Comparison of ENCODE assay signal across 20 cellular contexts in the genomic region with DNA sequence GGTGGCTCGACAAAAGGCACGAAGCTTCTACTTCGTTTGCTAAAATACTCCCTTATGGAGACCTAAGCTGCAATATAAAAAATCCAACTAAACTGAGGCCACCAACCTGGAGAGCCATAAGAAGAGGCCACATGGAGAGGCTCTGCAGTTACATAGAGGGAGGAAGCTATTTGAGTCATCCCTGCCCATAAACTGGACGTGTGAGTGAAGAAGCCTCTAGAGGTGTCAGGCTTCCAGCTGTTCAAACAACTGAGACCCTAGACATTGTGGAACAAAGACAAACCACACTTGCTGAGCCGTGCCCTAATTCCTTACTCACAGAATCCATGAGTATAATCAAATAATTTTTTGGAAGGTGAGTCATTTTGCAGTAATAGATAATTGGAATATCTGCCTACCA.
DNase-seq lines count a peak whose midpoint lies in the region; ATAC-seq lines count a peak whose summit lies in the region.
"Had no signal": no experiment of that assay in that cellular context is flagged by ENCODE, and none has a peak within 500 bp of the region (broad histone marks: within the 10 kb centered on the region; RNA-seq: fewer than 3 reads in every experiment).

No MANE protein-coding gene starts in this region.

- DNase-seq in DMS153 (lab: John Stamatoyannopoulos, UW) = peak; percentile 38
- DNase-seq in ELF-1 (ENCODE audit: low read depth, low spot score) = peak; percentile 1
- DNase-seq in NCI-H748 treated with DMSO at 0.1 percent for 48 hours (lab: John Stamatoyannopoulos, UW) = peak; percentile 50
- DNase-seq in glomerular visceral epithelial cell (ENCODE audit: extremely low spot score) = peak; percentile 22
- DNase-seq in iPS-NIHi7 (ENCODE audit: extremely low spot score) = no peak
- no peak for DNase-seq in NCI-H2196 treated with DMSO at 0.1 percent for 48 hours (lab: John Stamatoyannopoulos, UW; ENCODE audit: unreplicated experiment)
- no peak for DNase-seq in NCI-H187 treated with DMSO at 0.1 percent for 48 hours (lab: John Stamatoyannopoulos, UW)
- DNase-seq: activated CD4-positive, alpha-beta T cell treated with anti-CD3 and anti-CD28 coated beads for 4 hours; activated naive CD4-positive, alpha-beta T cell treated with anti-CD3 and anti-CD28 coated beads for 36 hours; activated T-cell treated with anti-CD3 and anti-CD28 coated beads, Interleukin-2, amount 50 U/mL, for 72 hours; amniotic stem cell; IMR-90; kidney glomerular epithelial cell; NCI-H226; stimulated activated CD4-positive, alpha-beta T cell treated with anti-CD3 and anti-CD28 coated beads, Interleukin-12 subunit alpha, Interleukin-12 subunit beta, amount 100 ng/mL, for 4 hours; stimulated activated CD4-positive, alpha-beta T cell treated with anti-CD3 and anti-CD28 coated beads, Interleukin-4, amount 100 ng/mL, for 4 hours; stimulated activated naive CD4-positive, alpha-beta T cell treated with Interleukin-2 at 50 U/mL for 16 hours had no signal

- ATAC-seq in HG02763 (IDR thresholded peaks at IDR 0.05; ENCODE audit: unreplicated experiment) = no peak
- ATAC-seq: activated T-cell treated with anti-CD3 and anti-CD28 coated beads, Interleukin-2, amount 50 U/mL, for 72 hours; HCT116; SK-N-SH treated with all-trans-retinoic acid at 6 μM for 48 hours had no signal

Comparison
In these comparisons a context has a peak if more than half of its experiments do, and no peak if none do; other contexts are left out.
1. DNase-seq: peak in DMS153 (single experiment), ELF-1 (single experiment), NCI-H748 treated with DMSO at 0.1 percent for 48 hours (single experiment) and glomerular visceral epithelial cell (single experiment); none in iPS-NIHi7 (single experiment), NCI-H2196 treated with DMSO at 0.1 percent for 48 hours (single experiment) and NCI-H187 treated with DMSO at 0.1 percent for 48 hours (single experiment).